8 cellular contexts compared by ENCODE assay signal in genomic region chr2:177553176-177553909, GRCh38.
A peak's percentile ranks its signal among the peaks of the same experiment; 100 is the strongest.
DNase-seq lines count a peak whose midpoint lies in the region; ATAC-seq, FAIRE-seq and TF ChIP-seq lines count a peak whose summit lies in the region.

No MANE protein-coding gene starts in this region.

- 4% methylated on average over 17 of the region's 17 CpGs for WGBS in right lobe of liver (ENCODE audit: insufficient coverage, low coverage, low lambda C conversion rate, missing lambda C conversion rate)
- WGBS in thymus = 7% methylated on average over 17 of the region's 17 CpGs

- H3K4me3 ChIP-seq in breast epithelium = peak overlapping the region; percentile 76 to 84 (median 82)
- H3K4me3 ChIP-seq in right lobe of liver = peak overlapping the region; percentile 64 to 92 (median 77)
- H3K4me3 ChIP-seq in thymus (ENCODE audit: low read length) = peak overlapping the region; percentile 62

- no peaks in the 10 kb centered on the region for H3K4me1 ChIP-seq in breast epithelium
- H3K4me1 ChIP-seq in right lobe of liver = no peaks in the 10 kb centered on the region
- peaks cover 4% of the 10 kb centered on the region for H3K4me1 ChIP-seq in thymus (ENCODE audit: control insufficient read depth, insufficient read depth, low read length)

- DNase-seq in GM03348 (ENCODE audit: low spot score) (peak; percentile 33), NCI-H146 treated with DMSO at 0.1 percent for 48 hours (lab: John Stamatoyannopoulos, UW; ENCODE audit: unreplicated experiment) (peak; percentile 17), breast epithelium (ENCODE audit: low spot score in 2 of 2) (no peak), right lobe of liver (no peak), urothelium cell line (ENCODE audit: low spot score) (no peak)

- ATAC-seq in right lobe of liver (peak; percentile 25 to 59 (median 45)), HG03095 (IDR thresholded peaks at IDR 0.05; ENCODE audit: unreplicated experiment) (no peak), HG03196 (IDR thresholded peaks at IDR 0.05; ENCODE audit: unreplicated experiment) (no peak)

- H3K9me3 ChIP-seq in breast epithelium (no peaks in the 10 kb centered on the region), right lobe of liver (no peaks in the 10 kb centered on the region), thymus (ENCODE audit: control insufficient read depth) (no peaks in the 10 kb centered on the region)

- no peaks in the 10 kb centered on the region for H3K36me3 ChIP-seq in breast epithelium
- no peaks in the 10 kb centered on the region for H3K36me3 ChIP-seq in right lobe of liver
- H3K36me3 ChIP-seq in thymus (ENCODE audit: control insufficient read depth, insufficient read depth) = no peaks in the 10 kb centered on the region

- TF ChIP-seq CTCF in breast epithelium (IDR thresholded peaks at IDR 0.05) (no peak), right lobe of liver (IDR thresholded peaks at IDR 0.05) (no peak)

- FAIRE-seq in urothelium cell line (lab: Jason Lieb, UNC) = no peak

- intact Hi-C loops in breast epithelium (cut with DNase I; ENCODE audit: low total_unique reads) = no loop called here
- intact Hi-C loops in right lobe of liver (cut with DNase I) = no loop called here

- H3K27me3 ChIP-seq in breast epithelium (no peaks in the 10 kb centered on the region), right lobe of liver (no peaks in the 10 kb centered on the region), thymus (ENCODE audit: control insufficient read depth, insufficient read depth) (no peaks in the 10 kb centered on the region)

- H3K27ac ChIP-seq in breast epithelium (peak overlapping the region; percentile 96 to 98), right lobe of liver (peak overlapping the region; percentile 72 to 96 (median 95)), thymus (ENCODE audit: low read depth) (peak overlapping the region; percentile 99)

- TF ChIP-seq POLR2A in breast epithelium (IDR thresholded peaks at IDR 0.05) = no peak
- TF ChIP-seq POLR2A in right lobe of liver (IDR thresholded peaks at IDR 0.05) = no peak

Comparison
In these comparisons a context has a peak if more than half of its experiments do, and no peak if none do; other contexts are left out.
1. DNase-seq: peak in GM03348 (single experiment) and NCI-H146 treated with DMSO at 0.1 percent for 48 hours (single experiment); none in breast epithelium (0 of 2), right lobe of liver (0 of 3) and urothelium cell line (single experiment).
2. ATAC-seq: peak in right lobe of liver (4 of 4); none in HG03095 (single experiment) and HG03196 (single experiment).
3. Peak in every context shown above with its lines, with median percentiles within 50 percentile points of each other: H3K27ac ChIP-seq and H3K4me3 ChIP-seq.